Comparison of ENCODE assay signal across 8 cellular contexts in genomic region chr1:101025680-101026393, GRCh38. TPM values are rescaled to one million over a fixed set of nuclear protein-coding genes. Genes with fewer than 3 reads are reported as not detected.
DNase-seq lines count a peak whose midpoint lies in the region; ATAC-seq and TF ChIP-seq lines count a peak whose summit lies in the region.

TSS of gene DPH5 (minus strand) at chr1:101025784. CDS start at chr1:101025443, 341 bp downstream.

- peak within 1 kb of the TSS; percentile 86 for H3K27ac Mint-ChIP-seq in activated CD4-positive, alpha-beta memory T cell treated with anti-CD3 and anti-CD28 coated beads, Interleukin-2, amount 10 ng/mL, durations not matched to agents 7 days and 5 days

- TF ChIP-seq POLR2A in lower leg skin (IDR thresholded peaks at IDR 0.05) = no peak

- DNase-seq in C1 segment of cervical spinal cord (lab: John Stamatoyannopoulos, UW) (peak; percentile 50 to 91 (median 81)), NCI-H82 treated with DMSO at 0.1 percent for 48 hours (lab: John Stamatoyannopoulos, UW; ENCODE audit: unreplicated experiment) (peak; percentile 77), ecto neural progenitor cell (ENCODE audit: low spot score) (peak; percentile 94), lower leg skin (ENCODE audit: low spot score in 2 of 2) (peak; percentile 84 to 97)
- DNase-seq in activated CD4-positive, alpha-beta memory T cell treated with anti-CD3 and anti-CD28 coated beads, Interleukin-2, amount 10 ng/mL, durations not matched to agents 7 days and 5 days = peak; percentile 91
- DNase-seq in stimulated activated CD4-positive, alpha-beta T cell treated with anti-CD3 and anti-CD28 coated beads, Interleukin-4, amount 100 ng/mL, for 48 hours (ENCODE audit: low read depth in 2 of 2) = peak; percentile 87 to 89

- 0 to 1% methylated on average over 20 to 35 of the region's 37 CpGs for WGBS in lower leg skin, 2 donors

- no peak for TF ChIP-seq CTCF in lower leg skin (IDR thresholded peaks at IDR 0.05)

- H3K36me3 Mint-ChIP-seq in activated CD4-positive, alpha-beta memory T cell treated with anti-CD3 and anti-CD28 coated beads, Interleukin-2, amount 10 ng/mL, durations not matched to agents 7 days and 5 days (ENCODE audit: low read depth) = peaks cover 57% of the 10 kb centered on the region

- CTCF ChIA-PET in activated CD4-positive, alpha-beta memory T cell treated with anti-CD3 and anti-CD28 coated beads, Interleukin-2, amount 10 ng/mL, durations not matched to agents 7 days and 5 days (lab: Charles Lee) = interaction anchor here (0.8 to 3.0 kb wide), 6 partner anchors 24 to 265 kb away, joined by 3 to 15 read pairs (median 4); no protein-coding TSS in a partner anchor

- POLR2A ChIA-PET in activated CD4-positive, alpha-beta memory T cell treated with anti-CD3 and anti-CD28 coated beads, Interleukin-2, amount 10 ng/mL, durations not matched to agents 7 days and 5 days (lab: Charles Lee) = interaction anchor here (0.6 to 8.0 kb wide), 24 partner anchors 11 to 266 kb away, joined by 3 to 82 read pairs (median 4); partner anchors contain the start of gene S1PR1

- peak within 1 kb of the TSS; percentile 79 for H3K4me3 ChIP-seq in lower leg skin (ENCODE audit: low read depth, poor library complexity, severe bottlenecking)

- ATAC-seq in GM19328 (IDR thresholded peaks at IDR 0.05; ENCODE audit: unreplicated experiment) (peak; percentile 80), HG03520 (IDR thresholded peaks at IDR 0.05; ENCODE audit: unreplicated experiment) (peak; percentile 77)

- intact Hi-C loops in lower leg skin (cut with DNase I; ENCODE audit: low total_unique reads) = no loop called here

- no peaks in the 10 kb centered on the region for H3K27me3 Mint-ChIP-seq in activated CD4-positive, alpha-beta memory T cell treated with anti-CD3 and anti-CD28 coated beads, Interleukin-2, amount 10 ng/mL, durations not matched to agents 7 days and 5 days

- H3K4me1 Mint-ChIP-seq in activated CD4-positive, alpha-beta memory T cell treated with anti-CD3 and anti-CD28 coated beads, Interleukin-2, amount 10 ng/mL, durations not matched to agents 7 days and 5 days = peaks cover 64% of the 10 kb centered on the region

- H3K9me3 Mint-ChIP-seq in activated CD4-positive, alpha-beta memory T cell treated with anti-CD3 and anti-CD28 coated beads, Interleukin-2, amount 10 ng/mL, durations not matched to agents 7 days and 5 days = peaks cover under 1% of the 10 kb centered on the region

- peak within 1 kb of the TSS; percentile 97 for H3K4me3 Mint-ChIP-seq in activated CD4-positive, alpha-beta memory T cell treated with anti-CD3 and anti-CD28 coated beads, Interleukin-2, amount 10 ng/mL, durations not matched to agents 7 days and 5 days

RNA-seq across cellular contexts. Expression of gene DPH5, which starts in this region (rescaled TPM):
- 10 to 100 TPM; 25.5 to 33.2 TPM for total RNA-seq in activated CD4-positive, alpha-beta memory T cell treated with anti-CD3 and anti-CD28 coated beads, Interleukin-2, amount 10 ng/mL, durations not matched to agents 7 days and 5 days
- total RNA-seq in lower leg skin = 10 to 100 TPM; 12.8 to 23.0 (median 15.5) TPM

Comparison
In these comparisons a context has a peak if more than half of its experiments do, and no peak if none do; other contexts are left out.
1. Peak in every context shown above with its lines: DNase-seq, ATAC-seq and H3K4me3 ChIP-seq.